ENCODE assay signal across 15 cellular contexts in the genomic region with DNA sequence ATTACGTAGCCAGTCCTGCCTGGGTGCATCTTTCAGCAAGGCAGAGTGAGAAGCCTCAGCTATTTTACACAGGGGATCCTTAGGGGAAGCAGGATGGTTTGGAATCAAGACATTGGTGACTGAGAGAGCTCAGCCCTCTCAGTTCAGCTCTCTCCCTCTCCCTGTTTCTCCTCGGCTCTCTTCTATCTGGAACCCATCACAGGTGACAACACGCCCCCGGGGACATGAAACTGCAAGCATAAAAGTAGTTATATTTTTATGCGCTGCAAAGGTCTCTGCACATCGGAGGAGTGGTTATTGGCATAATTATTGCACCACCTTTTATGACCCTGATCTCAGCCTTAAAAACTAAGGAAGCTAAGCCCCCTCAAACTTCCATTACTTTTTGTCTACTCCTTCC. TPM values are rescaled to one million over a fixed set of nuclear protein-coding genes. Genes with fewer than 3 reads are reported as not detected.
DNase-seq lines count a peak whose midpoint lies in the region; ATAC-seq and TF ChIP-seq lines count a peak whose summit lies in the region.
"Had no signal": no experiment of that assay in that cellular context is flagged by ENCODE, and none has a peak within 500 bp of the region (broad histone marks: within the 10 kb centered on the region; RNA-seq: fewer than 3 reads in every experiment).

No MANE protein-coding gene starts in this region.

- ATAC-seq in GM23338: no peak
- no peak for ATAC-seq in PC-3
- ATAC-seq: GM12878 had no signal

- H3K4me1 Mint-ChIP-seq in GM23338 (peaks cover 12% of the 10 kb centered on the region), neural progenitor cell (peaks cover 18% of the 10 kb centered on the region)

- H3K36me3 Mint-ChIP-seq in GM23338 (ENCODE audit: low read depth): no peaks in the 10 kb centered on the region
- H3K36me3 Mint-ChIP-seq in neural progenitor cell: no peaks in the 10 kb centered on the region

- TF ChIP-seq CTCF in GM23338 (conservative IDR thresholded peaks at IDR 0.05; ENCODE audit: low read depth in 2 of 2): no peak
- no peak for TF ChIP-seq CTCF in neural progenitor cell (IDR thresholded peaks at IDR 0.05)
- TF ChIP-seq CTCF in tibial artery (IDR thresholded peaks at IDR 0.05): no peak
- no peak for TF ChIP-seq CTCF in PC-3 (conservative IDR thresholded peaks at IDR 0.05; ENCODE audit: low read depth, low read length)

- no peak overlapping the region for H3K4me3 ChIP-seq in GM23338
- H3K4me3 ChIP-seq in neural progenitor cell: no peak overlapping the region
- no peak overlapping the region for H3K4me3 ChIP-seq in tibial artery
- no peak overlapping the region for H3K4me3 ChIP-seq in PC-3 (ENCODE audit: low read length)
- H3K4me3 ChIP-seq: GM12878, GM23248 had no signal

- no peaks in the 10 kb centered on the region for H3K9me3 ChIP-seq in neural progenitor cell (ENCODE audit: low read depth)
- no peaks in the 10 kb centered on the region for H3K9me3 ChIP-seq in tibial artery
- no peaks in the 10 kb centered on the region for H3K9me3 ChIP-seq in PC-3 (ENCODE audit: low read length)

- H3K9me2 ChIP-seq in GM23338 (ENCODE audit: insufficient read depth) (no peaks in the 10 kb centered on the region), PC-3 (replicated peaks; ENCODE audit: low read length) (no peaks in the 10 kb centered on the region)

- H2AFZ ChIP-seq in GM23338: 0 out of 2 replicates have a peak overlapping the region, but pooled peaks have one; percentile 74
- H2AFZ ChIP-seq in neural progenitor cell (replicated peaks): no peak overlapping the region
- no peak overlapping the region for H2AFZ ChIP-seq in PC-3 (ENCODE audit: low read length)
- H2AFZ ChIP-seq: GM23248 had no signal

- H3K79me2 ChIP-seq in GM23338 (replicated peaks; ENCODE audit: insufficient read depth) (no peaks in the 10 kb centered on the region), neural progenitor cell (ENCODE audit: low read depth) (no peaks in the 10 kb centered on the region), PC-3 (ENCODE audit: low read length) (no peaks in the 10 kb centered on the region)

- H3K27me3 Mint-ChIP-seq in GM23338 (ENCODE audit: insufficient read depth, low read depth, poor library complexity) (peaks cover 17% of the 10 kb centered on the region), neural progenitor cell (ENCODE audit: insufficient read depth, low read depth) (peaks cover 17% of the 10 kb centered on the region)

- H3K9me3 Mint-ChIP-seq in GM23338 (no peaks in the 10 kb centered on the region; the same call in 1 of the 3 replicates), neural progenitor cell (no peaks in the 10 kb centered on the region)
- H3K9me3 Mint-ChIP-seq: CD4-positive, alpha-beta T cell had no signal

- H3F3A ChIP-seq in GM23338 (replicated peaks; ENCODE audit: low read depth): no peaks in the 10 kb centered on the region
- H3F3A ChIP-seq in neural progenitor cell (ENCODE audit: low read depth): no peaks in the 10 kb centered on the region
- no peaks in the 10 kb centered on the region for H3F3A ChIP-seq in PC-3 (ENCODE audit: low read length, unreplicated experiment)

- intact Hi-C loops in tibial artery (cut with DNase I; ENCODE audit: low total_unique reads): no loop called here
- intact Hi-C loops in PC-3 (cut with micrococcal nuclease): no loop called here

- H3K36me3 ChIP-seq in GM23338 (ENCODE audit: insufficient read depth) (no peaks in the 10 kb centered on the region), neural progenitor cell (no peaks in the 10 kb centered on the region), tibial artery (peaks cover 0 to 12% (median 3%) of the 10 kb centered on the region in 3 donors), PC-3 (ENCODE audit: low read depth, low read length) (no peaks in the 10 kb centered on the region)

- no TSS peak for BruUV-seq in PC-3 (replicated peaks; lab: Mats Ljungman, UMichigan)

- H3K4me1 ChIP-seq in GM23338 (ENCODE audit: insufficient read depth) (no peaks in the 10 kb centered on the region), neural progenitor cell (peaks cover 13% of the 10 kb centered on the region), tibial artery (peaks cover 0 to 77% (median 53%) of the 10 kb centered on the region in 4 donors), PC-3 (ENCODE audit: insufficient read depth, low read length) (peaks cover 24% of the 10 kb centered on the region)

- H3K27me3 ChIP-seq in GM23338 (ENCODE audit: insufficient read depth) (no peaks in the 10 kb centered on the region), neural progenitor cell (no peaks in the 10 kb centered on the region), tibial artery (no peaks in the 10 kb centered on the region), PC-3 (ENCODE audit: low read length) (no peaks in the 10 kb centered on the region)

- no peak overlapping the region for H3K27ac Mint-ChIP-seq in GM23338
- no peak overlapping the region for H3K27ac Mint-ChIP-seq in neural progenitor cell
- H3K27ac Mint-ChIP-seq: B cell; CD4-positive, alpha-beta T cell had no signal

- POLR2A ChIA-PET in PC-3 (lab: Charles Lee; ENCODE audit: unreplicated experiment): no interaction called here

- H3K9ac ChIP-seq in neural progenitor cell: no peak overlapping the region
- no peak overlapping the region for H3K9ac ChIP-seq in PC-3 (ENCODE audit: low read length)
- H3K9ac ChIP-seq: GM23248 had no signal

- no peak for DNase-seq in GM23338 (ENCODE audit: low spot score)
- DNase-seq in neural progenitor cell (ENCODE audit: low spot score): no peak
- DNase-seq in tibial artery: no peak
- no peak for DNase-seq in PC-3
- DNase-seq in HCEC 1CT: no peak
- DNase-seq in kidney glomerular epithelial cell (lab: John Stamatoyannopoulos, UW): no peak
- DNase-seq: C1 segment of cervical spinal cord; CD4-positive, alpha-beta T cell; DMS79; GM23248; H7 had no signal

- H3K4me2 ChIP-seq in GM23338: no peak overlapping the region
- peak overlapping the region; percentile 48 for H3K4me2 ChIP-seq in neural progenitor cell
- no peak overlapping the region for H3K4me2 ChIP-seq in PC-3 (ENCODE audit: low read length)

- H3K4me3 Mint-ChIP-seq in GM23338 (no peak overlapping the region), neural progenitor cell (no peak overlapping the region)
- H3K4me3 Mint-ChIP-seq: B cell; CD4-positive, alpha-beta T cell had no signal

- CTCF ChIA-PET in PC-3 (lab: Charles Lee): no interaction called here

- H3K27ac ChIP-seq in GM23338 (ENCODE audit: low read depth) (no peak overlapping the region), angular gyrus (ENCODE audit: low read depth, low read length) (peak overlapping the region; percentile 41), neural progenitor cell (no peak overlapping the region), tibial artery (peak overlapping the region; percentile 71 to 82), PC-3 (ENCODE audit: low read length) (no peak overlapping the region)
- H3K27ac ChIP-seq: GM23248 had no signal

- H4K20me1 ChIP-seq in GM23338 (replicated peaks; ENCODE audit: insufficient read depth) (no peaks in the 10 kb centered on the region), neural progenitor cell (ENCODE audit: low read depth) (no peaks in the 10 kb centered on the region), PC-3 (ENCODE audit: low read length) (no peaks in the 10 kb centered on the region)

TF ChIP-seq in GM23338, 12 proteins besides CTCF, POLR2A, EP300 and RAD21 (continues in another document):
- TF ChIP-seq EZH2 (IDR thresholded peaks at IDR 0.05; ENCODE audit: low read depth, unreplicated experiment) (no peak), ETS1 (IDR thresholded peaks at IDR 0.05) (no peak), ZNF114 (CRISPR knock-in tag; IDR thresholded peaks at IDR 0.05) (no peak), EZH2phosphoT487 (IDR thresholded peaks at IDR 0.05; ENCODE audit: unreplicated experiment) (no peak), POLR2AphosphoS5 (IDR thresholded peaks at IDR 0.05; ENCODE audit: low read depth) (no peak), REST (IDR thresholded peaks at IDR 0.05; ENCODE audit: unreplicated experiment) (no peak), NANOG (IDR thresholded peaks at IDR 0.05; ENCODE audit: borderline replicate concordance) (no peak), CREB1 (CRISPR knock-in tag; IDR thresholded peaks at IDR 0.05; ENCODE audit: low read depth) (no peak)

RNA-seq across cellular contexts. Expression of gene TMOD1, which starts 14.2 kb away (rescaled TPM):
- 0.43 and 0.69 TPM in 2 replicates for total RNA-seq in GM23338 (2014; rRNA removed; shearing (Covaris generic))
- polyA plus RNA-seq in GM23338 (2016; fragmentation: Nextera tagmentation; extraction: Ambion mirVana): 4.1 and 4.5 TPM in 2 replicates
- total RNA-seq in neural progenitor cell (ENCODE audit: low replicate concordance) (0.15 TPM in 1 of 2 replicates, not detected in the other), PC-3 (2014; rRNA removed) (not detected in 2 replicates)
- total RNA-seq: G401 had no signal

Comparison
In these comparisons a context has a peak if more than half of its experiments do, and no peak if none do; other contexts are left out.
1. H3K27ac ChIP-seq: peak in angular gyrus (single experiment) and tibial artery (2 of 2); none in GM23338 (single experiment), neural progenitor cell (single experiment) and PC-3 (single experiment).